In the genomic region with DNA sequence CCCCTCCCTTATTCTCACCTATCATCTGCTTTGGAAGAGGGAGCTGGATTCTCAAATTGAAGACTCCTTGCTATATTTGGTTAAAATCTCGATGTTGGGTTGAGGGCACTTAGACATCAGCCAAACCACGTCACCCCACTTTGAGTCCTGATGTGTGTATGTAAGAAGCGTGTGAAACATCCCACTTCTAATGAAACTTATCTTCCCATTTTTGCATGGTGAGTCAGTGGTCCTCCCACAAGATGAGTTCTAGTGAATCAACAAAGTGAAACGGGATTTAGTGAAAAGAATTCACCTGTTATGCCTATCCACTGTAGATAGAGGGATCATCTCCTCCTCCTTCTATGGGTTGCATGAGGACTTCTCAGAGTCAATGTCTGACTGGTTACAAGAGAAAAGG, we compare ENCODE assay signal across 18 cellular contexts.
"Had no signal": no experiment of that assay in that cellular context is flagged by ENCODE, and none has a peak within 500 bp of the region (broad histone marks: within the 10 kb centered on the region; RNA-seq: fewer than 3 reads in every experiment).

No MANE protein-coding gene starts in this region.

- H3K27ac Mint-ChIP-seq: activated naive CD4-positive, alpha-beta T cell treated with anti-CD3 and anti-CD28 coated beads, Interleukin-2, amount 50 U/mL, for 24 hours; memory B cell; stimulated activated naive B cell treated with anti-CD40 and anti-IgM and Interleukin-4, amounts not matched to agents 10 μg/mL and 1 μg/mL and 100 μg/mL, for 72 hours had no signal

- H3K4me3 ChIP-seq: gastroesophageal sphincter, heart left ventricle, mucosa of descending colon, psoas muscle, thoracic aorta, upper lobe of right lung had no signal

- H3K36me3 Mint-ChIP-seq: activated naive CD4-positive, alpha-beta T cell treated with anti-CD3 and anti-CD28 coated beads, Interleukin-2, amount 50 U/mL, for 24 hours had no signal

- H3K27me3 ChIP-seq: gastroesophageal sphincter, heart left ventricle, upper lobe of right lung had no signal

- H3K9me3 ChIP-seq: gastroesophageal sphincter, mucosa of descending colon, psoas muscle, thoracic aorta, upper lobe of right lung had no signal

- H3K27ac ChIP-seq: gastroesophageal sphincter, heart left ventricle, psoas muscle, thoracic aorta, upper lobe of right lung, VCaP had no signal

- H3K36me3 ChIP-seq: gastroesophageal sphincter, heart left ventricle, thoracic aorta, upper lobe of right lung had no signal

- ATAC-seq: gastroesophageal sphincter; heart left ventricle; mucosa of descending colon; psoas muscle; sciatic nerve; stimulated activated naive B cell treated with anti-CD40 and anti-IgM and Interleukin-4, amounts not matched to agents 10 μg/mL and 1 μg/mL and 100 μg/mL, for 72 hours; upper lobe of right lung had no signal

- H3K4me1 Mint-ChIP-seq: activated naive CD4-positive, alpha-beta T cell treated with anti-CD3 and anti-CD28 coated beads, Interleukin-2, amount 50 U/mL, for 24 hours; memory B cell; naive B cell; stimulated activated naive B cell treated with anti-CD40 and anti-IgM and Interleukin-4, amounts not matched to agents 10 μg/mL and 1 μg/mL and 100 μg/mL, for 72 hours had no signal

- H3K4me3 Mint-ChIP-seq: activated naive CD4-positive, alpha-beta T cell treated with anti-CD3 and anti-CD28 coated beads, Interleukin-2, amount 50 U/mL, for 24 hours; memory B cell; naive B cell; neural crest cell; stimulated activated naive B cell treated with anti-CD40 and anti-IgM and Interleukin-4, amounts not matched to agents 10 μg/mL and 1 μg/mL and 100 μg/mL, for 72 hours had no signal

- H3K4me1 ChIP-seq: gastroesophageal sphincter, psoas muscle, upper lobe of right lung had no signal

- DNase-seq: activated CD4-positive, alpha-beta T cell treated with anti-CD3 and anti-CD28 coated beads for 1 hour; activated gamma-delta T cell; effector CD4-positive, alpha-beta T cell; heart left ventricle; mucosa of descending colon; naive B cell; psoas muscle; stimulated activated CD4-positive, alpha-beta T cell treated with anti-CD3 and anti-CD28 coated beads, Interleukin-4, amount 100 ng/mL, for 4 hours; stimulated activated naive B cell treated with anti-CD40 and anti-IgM and Interleukin-4, amounts not matched to agents 10 μg/mL and 1 μg/mL and 100 μg/mL, for 72 hours; T1000; upper lobe of right lung had no signal
